12 cellular contexts compared by ENCODE assay signal in the genomic region with DNA sequence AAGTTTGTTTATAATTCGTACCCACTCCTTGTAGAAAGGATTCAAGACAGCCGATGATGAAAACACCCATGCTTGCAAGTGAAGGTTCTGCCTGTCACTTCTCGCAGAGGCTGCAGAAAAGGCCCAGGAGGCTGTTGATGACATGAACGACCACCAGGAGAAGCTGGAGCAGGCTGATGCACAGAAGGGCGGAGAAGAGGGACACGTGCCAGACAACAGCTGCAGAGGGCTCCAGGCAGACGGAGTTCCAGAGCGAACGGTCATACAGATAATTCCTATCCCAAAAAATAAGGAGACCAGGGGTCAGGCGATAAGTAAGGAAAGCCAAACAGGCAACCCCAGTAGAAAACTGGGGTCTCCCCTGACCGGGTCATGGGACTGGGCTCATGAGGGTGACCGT. TPM values are rescaled to one million over a fixed set of nuclear protein-coding genes. Genes with fewer than 3 reads are reported as not detected.
DNase-seq lines count a peak whose midpoint lies in the region; ATAC-seq, FAIRE-seq and TF ChIP-seq lines count a peak whose summit lies in the region.
"Had no signal": no experiment of that assay in that cellular context is flagged by ENCODE, and none has a peak within 500 bp of the region (broad histone marks: within the 10 kb centered on the region; RNA-seq: fewer than 3 reads in every experiment).

No MANE protein-coding gene starts in this region.

- BruUV-seq in GM12878 (replicated peaks; lab: Mats Ljungman, UMichigan) = no TSS peak

- H3K27ac Mint-ChIP-seq in neural crest cell (ENCODE audit: unreplicated experiment) = no peak overlapping the region

- intact Hi-C loops in GM12878 (cut with micrococcal nuclease; ENCODE audit: unreplicated experiment) = no loop called here

- no peaks in the 10 kb centered on the region for H4K20me1 ChIP-seq in GM12878 (ENCODE audit: control insufficient read depth, insufficient read depth)

- in situ Hi-C loops in GM12878 (cut with MboI) = no loop called here

- H3K79me2 ChIP-seq in GM12878 (ENCODE audit: control insufficient read depth, insufficient read depth, low read length) = peaks cover 2% of the 10 kb centered on the region; the same call in 1 of the 2 replicates

- H3K4me1 ChIP-seq in GM12878 (ENCODE audit: control insufficient read depth, insufficient read depth, low read length) = no peaks in the 10 kb centered on the region

- TF ChIP-seq CTCF in GM12878 (IDR thresholded peaks at IDR 0.05 in 2 of 3, conservative IDR thresholded peaks at IDR 0.05 in 1 of 3; ENCODE audit: control insufficient read depth in 2 of 3, extremely low read depth in 1 of 3, insufficient read depth in 1 of 3, low read depth in 3 of 3, low read length in 3 of 3) (no peak), neural crest cell (conservative IDR thresholded peaks at IDR 0.05) (peak; percentile 39)

- H3K27ac ChIP-seq in GM12878 (ENCODE audit: control insufficient read depth, insufficient read depth) = no peak overlapping the region

- H3K27me3 Mint-ChIP-seq in neural crest cell (ENCODE audit: low read depth) = no peaks in the 10 kb centered on the region

- H3K4me1 Mint-ChIP-seq in neural crest cell = no peaks in the 10 kb centered on the region

- CTCF ChIA-PET in GM12878 (lab: Yijun Ruan, JAX) = no interaction called here

- no peaks in the 10 kb centered on the region for H3K36me3 Mint-ChIP-seq in neural crest cell (ENCODE audit: low read depth)

- DNase-seq in ELF-1 (ENCODE audit: low read depth, low spot score) (peak; percentile 67), NCI-H2171 (lab: John Stamatoyannopoulos, UW) (peak; percentile 35), GM12878 (ENCODE audit: low read depth, low spot score) (no peak), neural crest cell (ENCODE audit: low read depth, low spot score) (peak; percentile 29), OCI-M2 (lab: John Stamatoyannopoulos, UW; ENCODE audit: unreplicated experiment) (no peak), NCI-H1930 (lab: John Stamatoyannopoulos, UW) (no peak), germinal center (ENCODE audit: low spot score) (no peak)
- DNase-seq: activated gamma-delta T cell, head of caudate nucleus, NCI-H1092, trophoblast cell had no signal

- H3K4me2 ChIP-seq in GM12878 (ENCODE audit: control insufficient read depth, insufficient read depth) = no peak overlapping the region

- no peaks in the 10 kb centered on the region for H3K36me3 ChIP-seq in GM12878 (ENCODE audit: control insufficient read depth in 2 of 2, insufficient read depth in 2 of 2, low read length in 1 of 2)

- peak; percentile 34; the same call in 1 of the 3 replicates for ATAC-seq in GM12878

- RAD21 ChIA-PET in GM12878 (lab: Charles Lee; ENCODE audit: unreplicated experiment) = no interaction called here

- TF ChIP-seq RAD21 in GM12878 (IDR thresholded peaks at IDR 0.05; ENCODE audit: insufficient read depth, low read depth, low read length) = no peak

- no peak overlapping the region for H3K4me3 ChIP-seq in GM12878

- H3K9me3 ChIP-seq in GM12878 (replicated peaks; ENCODE audit: control insufficient read depth, insufficient read depth, low read length) = no peaks in the 10 kb centered on the region

- TF ChIP-seq EP300 in GM12878 (IDR thresholded peaks at IDR 0.05; ENCODE audit: borderline replicate concordance in 1 of 2, control insufficient read depth in 1 of 2, low read depth in 2 of 2, low read length in 2 of 2) = no peak

- no peaks in the 10 kb centered on the region for H3K27me3 ChIP-seq in GM12878 (replicated peaks in 1 of 2; ENCODE audit: control insufficient read depth in 2 of 2, insufficient read depth in 2 of 2, low read length in 1 of 2)

- no peaks in the 10 kb centered on the region for H3K9me3 Mint-ChIP-seq in neural crest cell

- no peak overlapping the region for H3K4me3 Mint-ChIP-seq in neural crest cell

- FAIRE-seq in GM12878 (lab: Jason Lieb, UNC) = no peak
- FAIRE-seq: colon had no signal

- WGBS in GM12878 (ENCODE audit: insufficient coverage, insufficient replicate concordance, low lambda C conversion rate, missing lambda C conversion rate) = 74% methylated on average over 12 of the region's 12 CpGs

- TF ChIP-seq POLR2A in GM12878 (IDR thresholded peaks at IDR 0.05; ENCODE audit: low read depth, low read length) = no peak

- POLR2A ChIA-PET in GM12878 (lab: Charles Lee) = interaction anchor here (0.6 to 1.2 kb wide), 2 partner anchors 42 to 1638 kb away, joined by 3 read pairs; no protein-coding TSS in a partner anchor

- H2AFZ ChIP-seq in GM12878 (ENCODE audit: control insufficient read depth, low read depth, low read length) = no peak overlapping the region

- SMC1A ChIA-PET in GM12878 (lab: Charles Lee; ENCODE audit: uncharacterized antibody, unreplicated experiment) = interaction anchor here (1.3 kb wide), 1 partner anchor 29 kb away, joined by 3 read pairs; no protein-coding TSS in a partner anchor

- H3K9ac ChIP-seq in GM12878 (ENCODE audit: control insufficient read depth, insufficient read depth, low read length) = no peak overlapping the region

TF ChIP-seq in GM12878, 131 proteins besides CTCF, POLR2A, EP300 and RAD21 (continues in another document):
- TF ChIP-seq SMC3 (IDR thresholded peaks at IDR 0.05; ENCODE audit: borderline replicate concordance, low read length) (no peak), BACH1 (IDR thresholded peaks at IDR 0.05; ENCODE audit: borderline replicate concordance) (no peak), RBBP5 (conservative IDR thresholded peaks at IDR 0.05) (no peak), SUPT20H (IDR thresholded peaks at IDR 0.05; ENCODE audit: borderline replicate concordance, control insufficient read depth, low read depth, low read length) (no peak)

RNA-seq across cellular contexts. Expression of a gene that starts 5.7 kb away (rescaled TPM):
- total RNA-seq in GM12878 (2013; cell fraction: nucleolus; rRNA removed) = 3.6 and 4.7 TPM in 2 replicates
- total RNA-seq in GM12878 (2014; rRNA removed) = 18.5 and 22.0 TPM in 2 replicates
- 17.5 and 19.5 TPM in 2 replicates for total RNA-seq in GM12878 (2014; rRNA removed; fragmentation: Illumina TruSeq; extraction: Trizol)
- 17.7 and 21.9 TPM in 2 replicates for total RNA-seq in GM12878 (2021)
- polyA plus RNA-seq in GM12878 (2011; ENCODE audit: low read depth) = 28.5 TPM
- 8.6 and 12.4 TPM in 2 replicates for polyA plus RNA-seq in GM12878 (2011; rRNA removed)
- polyA plus RNA-seq in GM12878 (2011; cell fraction: cytosol; rRNA removed) = 4.0 and 7.2 TPM in 2 replicates
- 2.6 and 3.4 TPM in 2 replicates for polyA plus RNA-seq in GM12878 (2011; cell fraction: nucleus; rRNA removed)
- polyA plus RNA-seq in GM12878 (2012) = 26.3 and 28.2 TPM in 2 replicates
- 6.0 and 16.7 TPM in 2 replicates for polyA plus RNA-seq in GM12878 (2014; fragmentation: Illumina TruSeq; extraction: Trizol)
- 10 to 100 TPM; 24.2 to 39.6 TPM for polyA plus RNA-seq in GM12878 (2014; fragmentation: Nextera tagmentation; extraction: Ambion mirVana)
- 32.3 and 33.3 TPM in 2 replicates for polyA plus RNA-seq in GM12878 (2014; rRNA removed)
- polyA plus RNA-seq in GM12878 (2016; fragmentation: Nextera tagmentation; extraction: Ambion mirVana) = 10 to 100 TPM; 89.0 to 89.7 TPM
- polyA minus RNA-seq in GM12878 (2011; rRNA and poly(A)+ RNA removed) = 0.44 and 0.88 TPM in 2 replicates
- polyA minus RNA-seq in GM12878 (2011; cell fraction: cytosol; rRNA and poly(A)+ RNA removed) = 3.1 TPM in 1 of 2 replicates, not detected in the other
- polyA minus RNA-seq in GM12878 (2011; cell fraction: nucleus; rRNA and poly(A)+ RNA removed) = 1.5 and 2.2 TPM in 2 replicates
- 42.9 and 44.1 TPM in 2 replicates for total RNA-seq in neural crest cell

RNA-seq across cellular contexts. Expression of a gene that starts 14.5 kb away (rescaled TPM):
- not detected in 2 replicates for total RNA-seq in GM12878 (2013; cell fraction: nucleolus; rRNA removed)
- total RNA-seq in GM12878 (2014; rRNA removed) (not detected in 2 replicates), GM12878 (2014; rRNA removed; fragmentation: Illumina TruSeq; extraction: Trizol) (not detected in 2 replicates), GM12878 (2021) (not detected in 2 replicates), neural crest cell (not detected in 2 replicates)
- polyA plus RNA-seq in GM12878 (2011; ENCODE audit: low read depth) = not detected
- polyA plus RNA-seq in GM12878 (2011; rRNA removed) (not detected in 2 replicates), GM12878 (2014; fragmentation: Illumina TruSeq; extraction: Trizol) (not detected in 2 replicates), GM12878 (2014; fragmentation: Nextera tagmentation; extraction: Ambion mirVana) (under 1 TPM; 0.05 TPM), GM12878 (2014; rRNA removed) (not detected in 2 replicates), GM12878 (2016; fragmentation: Nextera tagmentation; extraction: Ambion mirVana) (under 1 TPM; 0.11 to 0.16 TPM)
- not detected in 2 replicates for polyA plus RNA-seq in GM12878 (2011; cell fraction: cytosol; rRNA removed)
- polyA plus RNA-seq in GM12878 (2011; cell fraction: nucleus; rRNA removed) = not detected in 2 replicates
- 0.20 and 0.55 TPM in 2 replicates for polyA plus RNA-seq in GM12878 (2012)
- not detected in 2 replicates for polyA minus RNA-seq in GM12878 (2011; rRNA and poly(A)+ RNA removed)
- polyA minus RNA-seq in GM12878 (2011; cell fraction: cytosol; rRNA and poly(A)+ RNA removed) = not detected in 2 replicates
- not detected in 2 replicates for polyA minus RNA-seq in GM12878 (2011; cell fraction: nucleus; rRNA and poly(A)+ RNA removed)

RNA-seq across cellular contexts. Expression of a gene that starts 36.2 kb away (rescaled TPM):
- 89.9 and 94.8 TPM in 2 replicates for total RNA-seq in GM12878 (2013; cell fraction: nucleolus; rRNA removed)
- total RNA-seq in GM12878 (2014; rRNA removed) (51.7 and 56.2 TPM in 2 replicates), GM12878 (2014; rRNA removed; fragmentation: Illumina TruSeq; extraction: Trizol) (49.5 and 49.6 TPM in 2 replicates), GM12878 (2021) (50.2 and 53.6 TPM in 2 replicates), neural crest cell (30.2 and 31.0 TPM in 2 replicates)
- polyA plus RNA-seq in GM12878 (2011; ENCODE audit: low read depth) = 25.4 TPM
- polyA plus RNA-seq in GM12878 (2011; rRNA removed) (34.8 and 47.7 TPM in 2 replicates), GM12878 (2014; fragmentation: Illumina TruSeq; extraction: Trizol) (49.1 and 64.3 TPM in 2 replicates), GM12878 (2014; fragmentation: Nextera tagmentation; extraction: Ambion mirVana) (10 to 100 TPM; 10.8 to 15.3 TPM), GM12878 (2014; rRNA removed) (51.7 and 61.8 TPM in 2 replicates), GM12878 (2016; fragmentation: Nextera tagmentation; extraction: Ambion mirVana) (10 to 100 TPM; 39.8 to 40.0 TPM)
- 37.2 TPM in 2 replicates for polyA plus RNA-seq in GM12878 (2011; cell fraction: cytosol; rRNA removed)
- 46.3 and 49.9 TPM in 2 replicates for polyA plus RNA-seq in GM12878 (2011; cell fraction: nucleus; rRNA removed)
- 35.0 and 38.6 TPM in 2 replicates for polyA plus RNA-seq in GM12878 (2012)
- 80.5 and 103 TPM in 2 replicates for polyA minus RNA-seq in GM12878 (2011; rRNA and poly(A)+ RNA removed)
- polyA minus RNA-seq in GM12878 (2011; cell fraction: cytosol; rRNA and poly(A)+ RNA removed) = 33.0 and 33.1 TPM in 2 replicates
- polyA minus RNA-seq in GM12878 (2011; cell fraction: nucleus; rRNA and poly(A)+ RNA removed) = 33.9 and 53.3 TPM in 2 replicates

Comparison
In these comparisons a context has a peak if more than half of its experiments do, and no peak if none do; other contexts are left out.
1. DNase-seq: peak in ELF-1 (single experiment), NCI-H2171 (single experiment) and neural crest cell (single experiment); none in GM12878 (single experiment), OCI-M2 (single experiment), NCI-H1930 (0 of 2) and germinal center (single experiment).